ENCODE assay signal across 15 cellular contexts in the genomic region with DNA sequence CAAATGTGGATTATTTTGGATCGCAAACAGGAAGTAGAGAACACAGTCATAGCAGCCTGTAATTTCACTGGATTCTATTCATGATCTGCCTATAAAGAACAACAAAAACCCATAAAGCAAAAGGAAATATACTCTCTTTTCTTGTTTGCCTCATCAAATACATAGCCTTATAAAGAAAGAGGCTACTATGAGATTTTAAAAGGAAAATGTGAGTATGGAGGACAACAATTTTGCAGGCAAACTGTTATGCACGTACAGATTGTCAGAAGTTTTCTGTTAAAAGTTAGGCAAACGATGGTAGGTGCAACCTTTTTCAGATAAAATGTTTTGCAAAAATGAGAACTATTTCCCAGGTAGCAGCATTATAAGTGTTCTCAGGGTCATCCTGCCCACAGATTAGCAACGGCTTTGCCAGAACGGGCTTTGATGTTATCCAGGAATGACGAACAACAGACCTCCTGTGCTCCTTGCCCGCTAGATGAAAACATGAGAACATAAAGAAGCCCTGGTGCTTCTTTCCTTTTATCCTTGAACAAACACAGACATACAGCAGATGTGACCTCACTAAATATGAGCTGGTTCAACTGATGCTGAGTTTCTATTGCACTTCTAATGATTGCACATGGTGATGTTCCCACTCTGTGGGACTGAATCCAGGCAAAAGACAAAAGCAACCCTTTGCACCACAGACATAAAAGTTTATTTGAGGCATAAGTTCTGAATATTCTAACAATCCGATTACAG.
DNase-seq lines count a peak whose midpoint lies in the region; ATAC-seq and TF ChIP-seq lines count a peak whose summit lies in the region.
"Had no signal": no experiment of that assay in that cellular context is flagged by ENCODE, and none has a peak within 500 bp of the region (broad histone marks: within the 10 kb centered on the region; RNA-seq: fewer than 3 reads in every experiment).

No MANE protein-coding gene starts in this region.

- H3K27ac ChIP-seq in muscle layer of duodenum (ENCODE audit: low read length) (peak overlapping the region; percentile 29), lower lobe of right lung (no peak overlapping the region)
- H3K27ac ChIP-seq: upper lobe of right lung had no signal

- no peak for ATAC-seq in HG02852 (IDR thresholded peaks at IDR 0.05; ENCODE audit: unreplicated experiment)
- no peak for ATAC-seq in GM21717 (IDR thresholded peaks at IDR 0.05; ENCODE audit: unreplicated experiment)
- ATAC-seq in lower lobe of right lung = no peak
- ATAC-seq: GM23338, sciatic nerve, T-cell, upper lobe of right lung had no signal

- in situ Hi-C loops in astrocyte of the spinal cord (cut with HindIII; ENCODE audit: low sequenced_read_pairs) = no loop called here

- H3K4me3 ChIP-seq in astrocyte of the spinal cord (ENCODE audit: low read depth, low read length) = no peak overlapping the region
- no peak overlapping the region for H3K4me3 ChIP-seq in muscle layer of duodenum (ENCODE audit: low read depth in 1 of 2, low read length in 2 of 2)
- H3K4me3 ChIP-seq in lower lobe of right lung = no peak overlapping the region
- H3K4me3 ChIP-seq: GM23338, upper lobe of right lung had no signal

- H3K27me3 ChIP-seq in muscle layer of duodenum (ENCODE audit: low read depth, low read length) (no peaks in the 10 kb centered on the region), lower lobe of right lung (ENCODE audit: low read depth) (no peaks in the 10 kb centered on the region)
- H3K27me3 ChIP-seq: upper lobe of right lung had no signal

- TF ChIP-seq CTCF in astrocyte of the spinal cord (IDR thresholded peaks at IDR 0.05; ENCODE audit: low read depth, low read length) (no peak), lower lobe of right lung (IDR thresholded peaks at IDR 0.05) (no peak)

- intact Hi-C loops in lower lobe of right lung (cut with DNase I) = no loop called here

- DNase-seq in DMS53 treated with DMSO at 0.1 percent for 48 hours (lab: John Stamatoyannopoulos, UW; ENCODE audit: unreplicated experiment) (peak; percentile 99), NCI-H510A (lab: John Stamatoyannopoulos, UW) (peak; percentile 49), astrocyte of the spinal cord (ENCODE audit: low read depth, low spot score) (peak; percentile 88), NOMO-1 treated with DMSO at 0.1 percent for 48 hours (lab: John Stamatoyannopoulos, UW; ENCODE audit: unreplicated experiment) (no peak), lower lobe of right lung (no peak)
- DNase-seq: amygdala; NCI-H226; stimulated activated CD4-positive, alpha-beta T cell treated with anti-CD3 and anti-CD28 coated beads, Interleukin-4, amount 100 ng/mL, for 4 hours; T-cell; upper lobe of right lung had no signal

- H3K36me3 ChIP-seq in muscle layer of duodenum (ENCODE audit: control insufficient read depth in 1 of 2, insufficient read depth in 2 of 2, low read length in 2 of 2) (no peaks in the 10 kb centered on the region), lower lobe of right lung (no peaks in the 10 kb centered on the region)
- H3K36me3 ChIP-seq: upper lobe of right lung had no signal

- peaks cover 10 to 12% of the 10 kb centered on the region in 2 donors for H3K4me1 ChIP-seq in muscle layer of duodenum (ENCODE audit: control insufficient read depth in 1 of 2, insufficient read depth in 2 of 2, low read length in 2 of 2)
- H3K4me1 ChIP-seq in lower lobe of right lung = peaks cover 15% of the 10 kb centered on the region

- H3K9me3 ChIP-seq in muscle layer of duodenum (ENCODE audit: control insufficient read depth in 1 of 2, low read length in 2 of 2) (no peaks in the 10 kb centered on the region), lower lobe of right lung (no peaks in the 10 kb centered on the region)
- H3K9me3 ChIP-seq: upper lobe of right lung had no signal

Comparison
In these comparisons a context has a peak if more than half of its experiments do, and no peak if none do; other contexts are left out.
1. DNase-seq: peak in DMS53 treated with DMSO at 0.1 percent for 48 hours (single experiment), NCI-H510A (single experiment) and astrocyte of the spinal cord (single experiment); none in NOMO-1 treated with DMSO at 0.1 percent for 48 hours (single experiment) and lower lobe of right lung (single experiment).